Comparison of ENCODE assay signal across 10 cellular contexts in the genomic region with DNA sequence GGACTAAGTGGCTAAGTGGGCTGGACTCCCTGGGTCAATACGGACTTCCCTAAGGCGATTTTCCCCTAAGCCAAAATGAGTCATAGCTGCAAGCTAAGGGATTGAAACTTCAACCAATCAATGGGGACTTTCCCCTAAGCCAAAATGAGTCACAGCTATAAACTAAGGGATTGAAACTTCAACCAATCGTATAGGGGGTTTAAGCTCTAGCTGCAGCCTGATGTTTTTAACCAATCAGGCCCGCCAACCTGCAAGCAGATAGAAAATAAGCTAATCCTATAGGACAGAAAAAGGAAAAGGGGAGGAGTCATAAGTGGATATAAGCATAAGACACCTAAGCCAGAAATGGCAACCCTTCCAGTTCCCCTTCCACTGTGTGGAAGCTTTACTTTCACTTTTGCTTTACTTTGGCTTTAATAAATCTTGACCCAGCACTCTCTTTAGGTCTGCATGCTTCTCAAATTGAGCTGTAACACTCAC.
DNase-seq lines count a peak whose midpoint lies in the region; ATAC-seq, FAIRE-seq and TF ChIP-seq lines count a peak whose summit lies in the region.
"Had no signal": no experiment of that assay in that cellular context is flagged by ENCODE, and none has a peak within 500 bp of the region (broad histone marks: within the 10 kb centered on the region; RNA-seq: fewer than 3 reads in every experiment).

No MANE protein-coding gene starts in this region.

- no peaks in the 10 kb centered on the region; the same call in 1 of the 2 replicates for H3F3A ChIP-seq in PC-9 (ENCODE audit: insufficient read depth, low read depth)

- no peak for FAIRE-seq in kidney (lab: Jason Lieb, UNC)

- H3K27me3 ChIP-seq in PC-9 (ENCODE audit: insufficient read depth, low read depth) (no peaks in the 10 kb centered on the region), gastrocnemius medialis (no peaks in the 10 kb centered on the region)

- POLR2A ChIA-PET in PC-9 (lab: Charles Lee; ENCODE audit: unreplicated experiment): interaction anchor here (0.6 kb wide), 2 partner anchors 128 to 998 kb away, joined by 3 read pairs; no protein-coding TSS in a partner anchor

- TF ChIP-seq POLR2A in gastrocnemius medialis (IDR thresholded peaks at IDR 0.05): no peak

- H3K4me3 ChIP-seq in PC-9: peak overlapping the region; percentile 1; the same call in 1 of the 2 replicates
- H3K4me3 ChIP-seq in kidney (ENCODE audit: low read length in 2 of 2): no peak overlapping the region
- no peak overlapping the region for H3K4me3 ChIP-seq in gastrocnemius medialis
- H3K4me3 ChIP-seq: left ventricle myocardium inferior had no signal

- H3K27ac ChIP-seq in PC-9 (no peak overlapping the region), kidney (ENCODE audit: low read depth in 2 of 2, low read length in 2 of 2) (no peak overlapping the region), gastrocnemius medialis (no peak overlapping the region)
- H3K27ac ChIP-seq: left ventricle myocardium inferior had no signal

- CTCF ChIA-PET in PC-9 (lab: Charles Lee): no interaction called here

- peaks cover 10% of the 10 kb centered on the region for H3K4me1 ChIP-seq in PC-9 (replicated peaks; ENCODE audit: insufficient read depth)
- no peaks in the 10 kb centered on the region for H3K4me1 ChIP-seq in kidney (ENCODE audit: control insufficient read depth in 1 of 2, insufficient read depth in 1 of 2, low read depth in 1 of 2, low read length in 2 of 2)
- no peaks in the 10 kb centered on the region for H3K4me1 ChIP-seq in gastrocnemius medialis
- H3K4me1 ChIP-seq: left ventricle myocardium inferior had no signal

- H4K20me1 ChIP-seq in PC-9 (ENCODE audit: insufficient read depth): no peaks in the 10 kb centered on the region

- BruUV-seq in PC-9 (replicated peaks; lab: Mats Ljungman, UMichigan): no TSS peak

- H3K79me2 ChIP-seq in PC-9 (ENCODE audit: low read depth): no peaks in the 10 kb centered on the region

- ATAC-seq in GM19043 (IDR thresholded peaks at IDR 0.05; ENCODE audit: low read depth, unreplicated experiment) (peak; percentile 54), HG02938 (IDR thresholded peaks at IDR 0.05; ENCODE audit: unreplicated experiment) (peak; percentile 68), gastrocnemius medialis (no peak)
- ATAC-seq: Right ventricle myocardium inferior had no signal

- 0 out of 2 replicates have a peak, but pooled peaks cover 6% of the 10 kb centered on the region for H3K9me3 ChIP-seq in PC-9 (ENCODE audit: insufficient read depth, low read depth)
- no peaks in the 10 kb centered on the region for H3K9me3 ChIP-seq in kidney (ENCODE audit: control insufficient read depth in 1 of 2, low read length in 2 of 2)
- H3K9me3 ChIP-seq in gastrocnemius medialis: no peaks in the 10 kb centered on the region
- H3K9me3 ChIP-seq: left ventricle myocardium inferior had no signal

- DNase-seq in DMS53 treated with DMSO at 0.1 percent for 48 hours (lab: John Stamatoyannopoulos, UW; ENCODE audit: unreplicated experiment) (peak; percentile 64), PC-9 (no peak), kidney (no peak), NCI-H2171 treated with DMSO at 0.1 percent for 48 hours (lab: John Stamatoyannopoulos, UW) (no peak), HuH-7 (ENCODE audit: low spot score) (no peak), gastrocnemius medialis (no peak)
- DNase-seq: left ventricle myocardium inferior had no signal

- peaks cover 5% of the 10 kb centered on the region; the same call in 1 of the 2 replicates for H3K9me2 ChIP-seq in PC-9 (ENCODE audit: insufficient read depth)

- H3K36me3 ChIP-seq in PC-9 (ENCODE audit: low read depth) (no peaks in the 10 kb centered on the region), kidney (ENCODE audit: control insufficient read depth in 1 of 2, insufficient read depth in 2 of 2, low read length in 2 of 2) (no peaks in the 10 kb centered on the region), gastrocnemius medialis (no peaks in the 10 kb centered on the region)
- H3K36me3 ChIP-seq: left ventricle myocardium inferior had no signal

- no peak for TF ChIP-seq CTCF in PC-9 (conservative IDR thresholded peaks at IDR 0.05)
- TF ChIP-seq CTCF in kidney (IDR thresholded peaks at IDR 0.05; ENCODE audit: borderline replicate concordance, extremely low read depth, insufficient read depth): no peak
- no peak for TF ChIP-seq CTCF in gastrocnemius medialis (IDR thresholded peaks at IDR 0.05 in 4 of 5, conservative IDR thresholded peaks at IDR 0.05 in 1 of 5)

- in situ Hi-C loops in gastrocnemius medialis (cut with MboI; ENCODE audit: low sequenced_read_pairs in 4 of 4): no loop called here

- peak overlapping the region; percentile 60; the same call in 1 of the 2 replicates for H2AFZ ChIP-seq in PC-9

- peak overlapping the region; percentile 27; the same call in 1 of the 2 replicates for H3K4me2 ChIP-seq in PC-9

- intact Hi-C loops in PC-9 (cut with micrococcal nuclease; ENCODE audit: unreplicated experiment) (no loop called here), kidney (cut with DNase I) (no loop called here), gastrocnemius medialis (cut with DNase I; ENCODE audit: low total_unique reads) (no loop called here)

- H3K9ac ChIP-seq in kidney (ENCODE audit: low read length in 2 of 2): no peak overlapping the region

Comparison
In these comparisons a context has a peak if more than half of its experiments do, and no peak if none do; other contexts are left out.
1. ATAC-seq: peak in GM19043 (single experiment) and HG02938 (single experiment); none in gastrocnemius medialis (0 of 2).